15 cellular contexts compared by ENCODE assay signal in the genomic region with DNA sequence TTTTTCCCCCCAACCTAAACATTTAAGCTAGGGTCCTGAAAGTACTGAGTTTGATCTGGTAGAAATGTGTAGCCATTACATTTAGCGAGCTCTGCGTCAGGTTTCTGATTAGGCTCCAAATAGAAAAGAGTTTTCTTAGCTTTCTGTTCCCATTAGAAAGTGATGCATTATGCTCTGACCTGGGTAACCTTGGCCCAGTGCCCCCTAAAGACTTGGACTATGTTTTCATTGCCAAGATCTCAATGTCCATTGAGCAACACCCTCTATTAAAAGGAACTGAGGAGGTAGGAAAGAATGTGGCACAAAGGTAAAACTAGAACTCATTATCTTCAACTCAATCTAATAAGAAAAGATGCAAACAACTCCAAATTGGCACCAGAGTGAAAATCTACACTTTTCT.
DNase-seq lines count a peak whose midpoint lies in the region; ATAC-seq and TF ChIP-seq lines count a peak whose summit lies in the region.
"Had no signal": no experiment of that assay in that cellular context is flagged by ENCODE, and none has a peak within 500 bp of the region (broad histone marks: within the 10 kb centered on the region; RNA-seq: fewer than 3 reads in every experiment).

No MANE protein-coding gene starts in this region.

- H3K79me2 ChIP-seq in hepatocyte, result no peaks in the 10 kb centered on the region

- H3K9me2 ChIP-seq in hepatocyte (replicated peaks; ENCODE audit: insufficient read depth), result no peaks in the 10 kb centered on the region

- H3K27ac ChIP-seq in heart left ventricle (no peak overlapping the region), testis (no peak overlapping the region), hepatocyte (no peak overlapping the region)
- H3K27ac ChIP-seq: BLaER1 treated with 17β-estradiol and CSF1 and Interleukin-3, amounts not matched to agents 10 nM and 100 nM; GM23248 had no signal

- 71 to 88% (median 85%) methylated on average over 2 of the region's 2 CpGs for WGBS in heart left ventricle, 4 donors
- WGBS in testis, 2 donors, result 53 to 66% methylated on average over 2 of the region's 2 CpGs
- 92% methylated on average over 2 of the region's 2 CpGs for WGBS in hepatocyte (ENCODE audit: low lambda C conversion rate, missing lambda C conversion rate)

- H3K9me3 ChIP-seq in heart left ventricle (peaks cover 0 to 4% (median 0%) of the 10 kb centered on the region in 12 donors), testis (no peaks in the 10 kb centered on the region), hepatocyte (ENCODE audit: low read depth) (no peaks in the 10 kb centered on the region)

- H3K36me3 ChIP-seq in heart left ventricle (no peaks in the 10 kb centered on the region), testis (ENCODE audit: low read depth, missing control alignments) (no peaks in the 10 kb centered on the region), hepatocyte (replicated peaks; ENCODE audit: insufficient read depth, low read depth) (no peaks in the 10 kb centered on the region)
- H3K36me3 ChIP-seq: BLaER1 treated with 17β-estradiol and CSF1 and Interleukin-3, amounts not matched to agents 10 nM and 100 nM had no signal

- no peak overlapping the region for H3K4me2 ChIP-seq in hepatocyte
- H3K4me2 ChIP-seq: BLaER1 treated with 17β-estradiol and CSF1 and Interleukin-3, amounts not matched to agents 10 nM and 100 nM had no signal

- intact Hi-C loops in heart left ventricle (cut with DNase I), result no loop called here
- intact Hi-C loops in Right ventricle myocardium superior (cut with DNase I), result no loop called here
- intact Hi-C loops in testis (cut with DNase I; ENCODE audit: low total_unique reads), result no loop called here

- ATAC-seq in heart left ventricle, result peak; percentile 39 to 70 (median 50)
- no peak for ATAC-seq in Right ventricle myocardium superior (ENCODE audit: poor library complexity)
- no peak for ATAC-seq in GM19467 (IDR thresholded peaks at IDR 0.05; ENCODE audit: unreplicated experiment)
- ATAC-seq: HCT116 had no signal

- H3K27me3 ChIP-seq in heart left ventricle, result no peaks in the 10 kb centered on the region
- no peaks in the 10 kb centered on the region for H3K27me3 ChIP-seq in testis
- no peaks in the 10 kb centered on the region for H3K27me3 ChIP-seq in hepatocyte
- H3K27me3 ChIP-seq: BLaER1 treated with 17β-estradiol and CSF1 and Interleukin-3, amounts not matched to agents 10 nM and 100 nM had no signal

- DNase-seq in heart left ventricle, result peak in 2 of 5 donors; percentile 15 to 27
- DNase-seq in Right ventricle myocardium superior, result no peak
- DNase-seq in fibroblast of mammary gland (ENCODE audit: low read depth), result peak; percentile 2
- DNase-seq in testis, result peak; percentile 68
- no peak for DNase-seq in hepatocyte (ENCODE audit: low spot score)
- DNase-seq in NCI-H2107 treated with DMSO at 0.1 percent for 48 hours (lab: John Stamatoyannopoulos, UW; ENCODE audit: unreplicated experiment), result no peak
- DNase-seq: ACHN; Calu3; CD4-positive, CD25-positive, alpha-beta regulatory T cell; DMS 273 treated with DMSO at 0.1 percent for 48 hours; GM23248; IMR-90 had no signal

- TF ChIP-seq POLR2A in heart left ventricle (IDR thresholded peaks at IDR 0.05) (no peak), testis (IDR thresholded peaks at IDR 0.05) (no peak)

- peaks cover 0 to 11% (median 3%) of the 10 kb centered on the region in 12 donors for H3K4me1 ChIP-seq in heart left ventricle
- no peaks in the 10 kb centered on the region for H3K4me1 ChIP-seq in testis
- H3K4me1 ChIP-seq in hepatocyte (ENCODE audit: insufficient read depth), result peaks cover 6% of the 10 kb centered on the region
- H3K4me1 ChIP-seq: BLaER1 treated with 17β-estradiol and CSF1 and Interleukin-3, amounts not matched to agents 10 nM and 100 nM had no signal

- H3K4me3 ChIP-seq in heart left ventricle (no peak overlapping the region), fibroblast of mammary gland (ENCODE audit: control insufficient read depth, low read depth, low read length) (no peak overlapping the region), testis (no peak overlapping the region), hepatocyte (no peak overlapping the region)
- H3K4me3 ChIP-seq: BLaER1 treated with 17β-estradiol and CSF1 and Interleukin-3, amounts not matched to agents 10 nM and 100 nM; GM23248 had no signal

- TF ChIP-seq CTCF in heart left ventricle (IDR thresholded peaks at IDR 0.05) (no peak), fibroblast of mammary gland (conservative IDR thresholded peaks at IDR 0.05; ENCODE audit: control insufficient read depth, insufficient read depth, low read depth, low read length) (no peak), testis (IDR thresholded peaks at IDR 0.05) (no peak), hepatocyte (IDR thresholded peaks at IDR 0.05; ENCODE audit: poor library complexity) (no peak)

- H4K20me1 ChIP-seq in hepatocyte (ENCODE audit: insufficient read depth, poor library complexity, severe bottlenecking), result no peaks in the 10 kb centered on the region
- H4K20me1 ChIP-seq: BLaER1 treated with 17β-estradiol and CSF1 and Interleukin-3, amounts not matched to agents 10 nM and 100 nM had no signal

- no peak overlapping the region for H2AFZ ChIP-seq in hepatocyte
- H2AFZ ChIP-seq: GM23248 had no signal

Comparison
In these comparisons a context has a peak if more than half of its experiments do, and no peak if none do; other contexts are left out.
1. ATAC-seq: peak in heart left ventricle (4 of 4); none in Right ventricle myocardium superior (single experiment) and GM19467 (single experiment).
2. DNase-seq: peak in fibroblast of mammary gland (single experiment) and testis (single experiment); none in Right ventricle myocardium superior (single experiment), hepatocyte (single experiment) and NCI-H2107 treated with DMSO at 0.1 percent for 48 hours (single experiment).